In genomic region chr14:51604078-51604477, GRCh38 we compare ENCODE assay signal across 16 cellular contexts. TPM values are rescaled to one million over a fixed set of nuclear protein-coding genes. Genes with fewer than 3 reads are reported as not detected.
DNase-seq lines count a peak whose midpoint lies in the region; TF ChIP-seq lines count a peak whose summit lies in the region.
"Had no signal": no experiment of that assay in that cellular context is flagged by ENCODE, and none has a peak within 500 bp of the region (broad histone marks: within the 10 kb centered on the region; RNA-seq: fewer than 3 reads in every experiment).

No MANE protein-coding gene starts in this region.

- no peaks in the 10 kb centered on the region for H3K9me2 ChIP-seq in GM23248 (ENCODE audit: insufficient read depth)
- H3K9me2 ChIP-seq in hepatocyte (replicated peaks; ENCODE audit: insufficient read depth): no peaks in the 10 kb centered on the region

- H3K4me3 ChIP-seq in ACC112 (ENCODE audit: low read depth, low read length) (peak overlapping the region; percentile 8; the same call in 1 of the 2 replicates), GM23248 (peak overlapping the region; percentile 22; the same call in 1 of the 2 replicates), astrocyte of the cerebellum (ENCODE audit: low read depth, low read length) (no peak overlapping the region), hepatocyte (no peak overlapping the region), BE2C (ENCODE audit: low read depth, low read length) (no peak overlapping the region)
- H3K4me3 ChIP-seq: coronary artery had no signal

- in situ Hi-C loops in GM23248 (cut with MboI): no loop called here
- in situ Hi-C loops in astrocyte of the cerebellum (cut with HindIII; ENCODE audit: low sequenced_read_pairs): no loop called here

- H3K9me3 ChIP-seq in GM23248 (ENCODE audit: low read depth): no peaks in the 10 kb centered on the region
- no peaks in the 10 kb centered on the region for H3K9me3 ChIP-seq in hepatocyte (ENCODE audit: low read depth)
- no peaks in the 10 kb centered on the region for H3K9me3 ChIP-seq in BE2C

- no peaks in the 10 kb centered on the region for H4K20me1 ChIP-seq in GM23248 (ENCODE audit: insufficient read depth)
- no peaks in the 10 kb centered on the region for H4K20me1 ChIP-seq in hepatocyte (ENCODE audit: insufficient read depth, poor library complexity, severe bottlenecking)

- H3K27ac ChIP-seq in ACC112 (ENCODE audit: low read depth, low read length) (peak overlapping the region; percentile 87), GM23248 (peak overlapping the region; percentile 98), hepatocyte (peak overlapping the region; percentile 68)
- H3K27ac ChIP-seq: coronary artery, parathyroid adenoma had no signal

- H3K4me1 ChIP-seq in ACC112 (ENCODE audit: control insufficient read depth, insufficient read depth, low read length, unreplicated experiment): peaks cover 76% of the 10 kb centered on the region
- peaks cover 75% of the 10 kb centered on the region for H3K4me1 ChIP-seq in GM23248 (ENCODE audit: insufficient read depth)
- H3K4me1 ChIP-seq in hepatocyte (ENCODE audit: insufficient read depth): peaks cover 26% of the 10 kb centered on the region
- no peaks in the 10 kb centered on the region; the same call in 1 of the 2 replicates for H3K4me1 ChIP-seq in BE2C
- H3K4me1 ChIP-seq: parathyroid adenoma had no signal

- H3K79me2 ChIP-seq in ACC112 (ENCODE audit: control insufficient read depth, insufficient read depth, low read length, unreplicated experiment) (peaks cover 2% of the 10 kb centered on the region), GM23248 (ENCODE audit: insufficient read depth) (peaks cover 68% of the 10 kb centered on the region), hepatocyte (no peaks in the 10 kb centered on the region)
- H3K79me2 ChIP-seq: parathyroid adenoma had no signal

- DNase-seq in GM23248: peak; percentile 95
- DNase-seq in astrocyte of the cerebellum (ENCODE audit: low read depth): peak; percentile 28
- peak; percentile 39 for DNase-seq in hepatocyte (ENCODE audit: low spot score)
- no peak for DNase-seq in putamen (ENCODE audit: low spot score)
- no peak for DNase-seq in SKM-1 (lab: John Stamatoyannopoulos, UW; ENCODE audit: unreplicated experiment)
- no peak for DNase-seq in medulla oblongata (ENCODE audit: extremely low spot score)
- no peak for DNase-seq in BE2C
- DNase-seq: activated naive CD8-positive, alpha-beta T cell treated with anti-CD3 and anti-CD28 coated beads, Interleukin-2, amount 10 ng/mL, durations not matched to agents 7 days and 5 days; DMS 273 treated with DMSO at 0.1 percent for 48 hours; midbrain; NCI-H1048; NCI-H2171; stimulated activated CD4-positive, alpha-beta T cell treated with anti-CD3 and anti-CD28 coated beads, Interleukin-15, amount 100 ng/mL, for 24 hours had no signal

- H3K4me2 ChIP-seq in GM23248 (ENCODE audit: unreplicated experiment) (peak overlapping the region; percentile 54), hepatocyte (no peak overlapping the region)

- H2AFZ ChIP-seq in ACC112 (ENCODE audit: low read length, unreplicated experiment): no peak overlapping the region
- H2AFZ ChIP-seq in GM23248: no peak overlapping the region
- no peak overlapping the region for H2AFZ ChIP-seq in hepatocyte
- H2AFZ ChIP-seq: parathyroid adenoma had no signal

- WGBS in GM23248 (ENCODE audit: low coverage in 1 of 2, low lambda C conversion rate in 2 of 2, missing lambda C conversion rate in 2 of 2), 2 experiments: 1% methylated on average over 4 of the region's 4 CpGs
- 67% methylated on average over 4 of the region's 4 CpGs for WGBS in hepatocyte (ENCODE audit: low lambda C conversion rate, missing lambda C conversion rate)

- H3K9ac ChIP-seq in GM23248: peak overlapping the region; percentile 80
- H3K9ac ChIP-seq: parathyroid adenoma had no signal

- H3K27me3 ChIP-seq in ACC112 (ENCODE audit: insufficient read depth, low read length) (no peaks in the 10 kb centered on the region), GM23248 (replicated peaks; ENCODE audit: insufficient read depth) (no peaks in the 10 kb centered on the region), hepatocyte (no peaks in the 10 kb centered on the region), BE2C (no peaks in the 10 kb centered on the region)

- peaks cover 72% of the 10 kb centered on the region for H3F3A ChIP-seq in GM23248 (ENCODE audit: insufficient read depth)

- H3K36me3 ChIP-seq in ACC112 (ENCODE audit: insufficient read depth, low read length) (no peaks in the 10 kb centered on the region), GM23248 (ENCODE audit: low read depth) (no peaks in the 10 kb centered on the region), hepatocyte (replicated peaks; ENCODE audit: insufficient read depth, low read depth) (no peaks in the 10 kb centered on the region), BE2C (no peaks in the 10 kb centered on the region)

- TF ChIP-seq CTCF in astrocyte of the cerebellum (IDR thresholded peaks at IDR 0.05; ENCODE audit: low read depth, low read length, missing control alignments): no peak
- TF ChIP-seq CTCF in hepatocyte (IDR thresholded peaks at IDR 0.05; ENCODE audit: poor library complexity): no peak
- TF ChIP-seq CTCF in BE2C (IDR thresholded peaks at IDR 0.05; ENCODE audit: low read depth, low read length): no peak

RNA-seq across cellular contexts. Expression of gene FRMD6, which starts 47.6 kb away (rescaled TPM):
- total RNA-seq in GM23248 (2014; rRNA removed; shearing (Covaris generic)): 795 and 861 TPM in 2 replicates
- polyA plus RNA-seq in GM23248 (2016; fragmentation: Nextera tagmentation; extraction: Ambion mirVana) (550 and 553 TPM in 2 replicates), hepatocyte (17.0 and 18.9 TPM in 2 replicates)
- total RNA-seq in hepatocyte: 37.4 and 64.4 TPM in 2 replicates
- 4.9 TPM for polyA plus RNA-seq in BE2C (2012; ENCODE audit: insufficient read depth, insufficient read length, low read depth)

Comparison
In these comparisons a context has a peak if more than half of its experiments do, and no peak if none do; other contexts are left out.
1. H3K4me3 ChIP-seq: peak in ACC112 (single experiment) and GM23248 (single experiment); none in astrocyte of the cerebellum (single experiment), hepatocyte (single experiment) and BE2C (single experiment).
2. DNase-seq: peak in GM23248 (single experiment), astrocyte of the cerebellum (single experiment) and hepatocyte (single experiment); none in putamen (single experiment), SKM-1 (single experiment), medulla oblongata (single experiment) and BE2C (single experiment).
3. RNA of gene FRMD6, which starts 47.6 kb away (total RNA-seq): 795 to 861 TPM in GM23248; 37.4 to 64.4 TPM in hepatocyte; every median in the first group is over 10 times any median in the second.
4. Peak in every context shown above with its lines, with median percentiles within 50 percentile points of each other: H3K27ac ChIP-seq.